In the genomic region with DNA sequence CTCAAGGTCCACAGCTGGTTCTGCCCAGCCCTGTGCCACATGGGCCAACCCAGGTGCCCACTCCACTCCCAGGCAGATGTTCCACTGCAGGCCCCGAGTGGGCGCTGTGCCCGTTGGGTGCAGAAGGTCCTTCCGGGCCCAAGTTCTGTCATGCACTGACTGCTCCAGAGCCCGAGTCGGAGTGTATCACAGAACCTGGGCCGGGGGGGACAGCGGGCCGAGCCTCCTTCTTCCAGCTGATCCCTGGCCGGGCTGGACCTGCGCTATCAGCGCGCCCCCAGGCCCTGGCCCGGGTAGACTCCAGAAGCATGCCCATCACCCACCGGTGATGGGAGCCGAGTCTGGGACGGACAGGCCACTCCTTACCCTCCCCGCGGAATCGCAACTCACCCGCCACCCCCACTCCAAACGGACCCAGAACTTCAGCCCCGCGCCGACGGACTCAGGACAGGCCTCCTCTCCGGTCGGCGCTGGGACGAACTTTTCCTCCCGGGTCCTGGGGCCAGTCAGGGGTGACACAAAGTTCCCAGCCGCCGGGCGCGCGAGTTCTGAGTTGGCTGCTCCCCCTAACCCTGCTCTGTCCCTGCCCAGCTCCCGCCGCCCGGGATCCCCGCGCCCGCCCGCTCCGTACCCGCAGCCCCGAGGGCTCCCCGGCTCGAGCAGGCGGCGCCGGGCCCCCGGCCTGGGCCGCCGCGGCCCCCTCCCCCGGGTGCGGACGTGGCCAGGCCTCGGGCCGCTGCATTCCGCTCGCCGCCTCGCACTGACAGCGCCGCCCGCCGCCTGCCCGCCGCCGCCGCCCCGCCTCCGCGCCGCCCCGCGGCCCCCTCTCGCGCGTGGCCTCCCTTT, we compare ENCODE assay signal across 1 cellular context.
TF ChIP-seq lines count a peak whose summit lies in the region.

A gene with protein sequence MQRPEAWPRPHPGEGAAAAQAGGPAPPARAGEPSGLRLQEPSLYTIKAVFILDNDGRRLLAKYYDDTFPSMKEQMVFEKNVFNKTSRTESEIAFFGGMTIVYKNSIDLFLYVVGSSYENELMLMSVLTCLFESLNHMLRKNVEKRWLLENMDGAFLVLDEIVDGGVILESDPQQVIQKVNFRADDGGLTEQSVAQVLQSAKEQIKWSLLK (minus strand): TSS at position 762 of the 846 bp plus-strand sequence. CDS start 20 bp downstream, at position 742.

TF ChIP-seq in K562, 482 proteins besides CTCF, POLR2A, EP300 and RAD21:
- TF ChIP-seq, protein P1, sequence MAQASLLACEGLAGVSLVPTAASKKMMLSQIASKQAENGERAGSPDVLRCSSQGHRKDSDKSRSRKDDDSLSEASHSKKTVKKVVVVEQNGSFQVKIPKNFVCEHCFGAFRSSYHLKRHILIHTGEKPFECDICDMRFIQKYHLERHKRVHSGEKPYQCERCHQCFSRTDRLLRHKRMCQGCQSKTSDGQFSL (CRISPR knock-in tag; IDR thresholded peaks at IDR 0.05): no peak
- TF ChIP-seq, protein P1 (tag; IDR thresholded peaks at IDR 0.05): no peak
- TF ChIP-seq ZNF589 (CRISPR knock-in tag; IDR thresholded peaks at IDR 0.05; ENCODE audit: low read depth) (no peak), PHF21A (IDR thresholded peaks at IDR 0.05; ENCODE audit: borderline replicate concordance, low read depth) (no peak)
